In the genomic region with DNA sequence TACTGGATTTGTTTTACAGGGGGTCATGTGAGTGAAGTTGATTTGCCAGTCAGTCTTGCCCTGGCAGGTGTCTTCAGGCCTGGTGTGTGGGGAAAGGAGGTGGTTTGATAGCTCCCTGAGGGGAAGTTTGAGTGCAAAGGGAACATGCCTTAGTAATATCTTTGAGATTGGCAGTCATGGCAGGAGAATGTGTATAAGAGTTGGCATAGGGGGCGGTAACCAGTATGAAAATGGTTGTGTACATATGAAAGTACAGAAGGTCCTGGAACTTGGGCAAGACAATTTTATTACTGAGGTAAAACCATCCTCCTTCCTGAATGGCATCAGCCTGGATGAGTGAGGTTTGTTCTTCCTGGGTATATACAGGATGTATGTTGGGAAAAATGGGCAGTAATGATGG, we compare ENCODE assay signal across 17 cellular contexts. TPM values are rescaled to one million over a fixed set of nuclear protein-coding genes. Genes with fewer than 3 reads are reported as not detected.
A peak's percentile ranks its signal among the peaks of the same experiment; 100 is the strongest.
DNase-seq lines count a peak whose midpoint lies in the region; ATAC-seq, FAIRE-seq and TF ChIP-seq lines count a peak whose summit lies in the region.
"Had no signal": no experiment of that assay in that cellular context is flagged by ENCODE, and none has a peak within 500 bp of the region (broad histone marks: within the 10 kb centered on the region; RNA-seq: fewer than 3 reads in every experiment).

No MANE protein-coding gene starts in this region.

- peak overlapping the region in 10 of 12 donors; percentile 7 to 65 (median 52) for H3K4me3 ChIP-seq in heart left ventricle
- H3K4me3 ChIP-seq in bronchial epithelial cell (ENCODE audit: low read depth, low read length): no peak overlapping the region
- no peak overlapping the region for H3K4me3 ChIP-seq in prostate gland
- H3K4me3 ChIP-seq: BLaER1 had no signal

- intact Hi-C loops in heart left ventricle (cut with DNase I) (no loop called here), left ventricle myocardium superior (cut with micrococcal nuclease) (no loop called here), prostate gland (cut with DNase I) (no loop called here)

- FAIRE-seq in bronchial epithelial cell (lab: Jason Lieb, UNC): no peak
- FAIRE-seq: GM19239, HTR-8/SVneo had no signal

- TF ChIP-seq CTCF in heart left ventricle (IDR thresholded peaks at IDR 0.05): no peak
- no peak for TF ChIP-seq CTCF in C4-2B (conservative IDR thresholded peaks at IDR 0.05)
- TF ChIP-seq CTCF in bronchial epithelial cell (IDR thresholded peaks at IDR 0.05; ENCODE audit: insufficient read depth, low read length, severe bottlenecking): no peak
- no peak for TF ChIP-seq CTCF in prostate gland (IDR thresholded peaks at IDR 0.05)

- H3K36me3 ChIP-seq in heart left ventricle (peaks cover 0 to 4% (median 0%) of the 10 kb centered on the region in 9 donors), bronchial epithelial cell (ENCODE audit: control insufficient read depth, insufficient read depth, low read length) (no peaks in the 10 kb centered on the region), prostate gland (no peaks in the 10 kb centered on the region)
- H3K36me3 ChIP-seq: BLaER1 had no signal

- DNase-seq in heart left ventricle (no peak), left ventricle myocardium superior (no peak), bronchial epithelial cell (ENCODE audit: low read depth) (peak; percentile 0), prostate gland (ENCODE audit: low spot score) (peak; percentile 85), iPS-NIHi7 (ENCODE audit: extremely low spot score) (no peak)
- DNase-seq: 8988T; AML-193; CD4-positive, CD25-positive, alpha-beta regulatory T cell; DMS53; GF-D8; GOT3; H9 had no signal

- WGBS in heart left ventricle, 4 donors: 89 to 95% (median 91%) methylated on average over 1 of the region's 1 CpG
- WGBS in prostate gland: 53% methylated on average over 1 of the region's 1 CpG

- H3K4me1 ChIP-seq in heart left ventricle (peaks cover 0 to 24% (median 0%) of the 10 kb centered on the region in 12 donors), prostate gland (replicated peaks) (peaks cover 15% of the 10 kb centered on the region)

- no peak for TF ChIP-seq POLR2A in heart left ventricle (IDR thresholded peaks at IDR 0.05)
- no peak for TF ChIP-seq POLR2A in prostate gland (IDR thresholded peaks at IDR 0.05)

- no peak for ATAC-seq in heart left ventricle
- ATAC-seq in left ventricle myocardium superior: no peak
- no peak for ATAC-seq in HG02763 (IDR thresholded peaks at IDR 0.05; ENCODE audit: unreplicated experiment)

- H3K27ac ChIP-seq in heart left ventricle (peak overlapping the region in 11 of 12 donors; percentile 16 to 96 (median 88)), C4-2B (peak overlapping the region; percentile 90; the same call in 1 of the 2 replicates), prostate gland (peak overlapping the region; percentile 60 to 91)
- H3K27ac ChIP-seq: BLaER1 had no signal

- H3K27me3 ChIP-seq in heart left ventricle (peaks cover 0 to 2% (median 0%) of the 10 kb centered on the region in 9 donors), bronchial epithelial cell (ENCODE audit: control insufficient read depth, insufficient read depth, low read length) (peaks cover 5% of the 10 kb centered on the region), prostate gland (replicated peaks; ENCODE audit: insufficient read depth) (no peaks in the 10 kb centered on the region)
- H3K27me3 ChIP-seq: BLaER1 had no signal

- H3K9me3 ChIP-seq in heart left ventricle: peaks cover 0 to 26% (median 10%) of the 10 kb centered on the region in 12 donors
- H3K9me3 ChIP-seq in prostate gland: no peaks in the 10 kb centered on the region

RNA-seq across cellular contexts. Expression of gene PLA2G5, which starts 37.6 kb away (rescaled TPM):
- total RNA-seq in heart left ventricle (10 to 100 TPM; 31.9 to 80.3 (median 43.9) TPM), left ventricle myocardium superior (47.1 TPM), bronchial epithelial cell (not detected in 2 replicates), prostate gland (10 to 100 TPM in 1 of 2 donors, 1 to 10 TPM in 1; 8.7 to 23.2 TPM)
- 100 to 1,000 TPM in 1 of 2 donors, 10 to 100 TPM in 1; 25.6 to 102 TPM for polyA plus RNA-seq in heart left ventricle
- total RNA-seq: CD4-positive, CD25-positive, alpha-beta regulatory T cell; H9 had no signal
- polyA plus RNA-seq: CD4-positive, CD25-positive, alpha-beta regulatory T cell had no signal

RNA-seq across cellular contexts. Expression of gene PLA2G2A, which starts 53.0 kb away (rescaled TPM):
- total RNA-seq in heart left ventricle (100 to 1,000 TPM in 2 of 9 donors, 10 to 100 TPM in 5, 1 to 10 TPM in 2; 2.8 to 539 (median 26.5) TPM), left ventricle myocardium superior (82.2 TPM), bronchial epithelial cell (not detected in 2 replicates), prostate gland (100 to 1,000 TPM; 106 to 146 TPM)
- polyA plus RNA-seq in heart left ventricle: 100 to 1,000 TPM; 107 to 112 TPM
- total RNA-seq: CD4-positive, CD25-positive, alpha-beta regulatory T cell had no signal
- polyA plus RNA-seq: CD4-positive, CD25-positive, alpha-beta regulatory T cell had no signal

Comparison
In these comparisons a context has a peak if more than half of its experiments do, and no peak if none do; other contexts are left out.
1. DNase-seq: peak in bronchial epithelial cell (single experiment) and prostate gland (single experiment); none in heart left ventricle (0 of 5), left ventricle myocardium superior (single experiment) and iPS-NIHi7 (single experiment).
2. H3K4me3 ChIP-seq: peak in heart left ventricle (10 of 12); none in bronchial epithelial cell (single experiment) and prostate gland (0 of 2).
3. Peak in every context shown above with its lines, with median percentiles within 50 percentile points of each other: H3K27ac ChIP-seq.